In genomic region chr21:33708874-33709273, GRCh38 we compare ENCODE assay signal across 2 cellular contexts.
TF ChIP-seq lines count a peak whose summit lies in the region.

No MANE protein-coding gene starts in this region.

TF ChIP-seq in GM23338, 12 proteins besides CTCF, POLR2A, EP300 and RAD21:
- TF ChIP-seq ZNF462 (CRISPR knock-in tag; IDR thresholded peaks at IDR 0.05): no peak
- no peak for TF ChIP-seq NANOG (IDR thresholded peaks at IDR 0.05; ENCODE audit: borderline replicate concordance)
- no peak for TF ChIP-seq REST (IDR thresholded peaks at IDR 0.05; ENCODE audit: unreplicated experiment)
- TF ChIP-seq ZNF114 (CRISPR knock-in tag; IDR thresholded peaks at IDR 0.05): no peak
- TF ChIP-seq JUNB (IDR thresholded peaks at IDR 0.05; ENCODE audit: unreplicated experiment): no peak
- TF ChIP-seq STAT1 (IDR thresholded peaks at IDR 0.05; ENCODE audit: unreplicated experiment): no peak
- TF ChIP-seq EZH2 (IDR thresholded peaks at IDR 0.05; ENCODE audit: low read depth, unreplicated experiment): no peak
- no peak for TF ChIP-seq CREB1 (CRISPR knock-in tag; IDR thresholded peaks at IDR 0.05; ENCODE audit: low read depth)
- no peak for TF ChIP-seq ZNF331 (CRISPR knock-in tag; IDR thresholded peaks at IDR 0.05; ENCODE audit: low read depth)
- TF ChIP-seq POLR2AphosphoS5 (IDR thresholded peaks at IDR 0.05; ENCODE audit: low read depth): no peak
- no peak for TF ChIP-seq EZH2phosphoT487 (IDR thresholded peaks at IDR 0.05; ENCODE audit: unreplicated experiment)
- no peak for TF ChIP-seq ETS1 (IDR thresholded peaks at IDR 0.05)

TF ChIP-seq in HCT116, 20 proteins besides CTCF, POLR2A, EP300 and RAD21 (continued from another document):
- TF ChIP-seq ZBTB33 (IDR thresholded peaks at IDR 0.05; ENCODE audit: extremely low read depth, insufficient replicate concordance, low read length) (no peak), POLR2AphosphoS5 (IDR thresholded peaks at IDR 0.05; ENCODE audit: low read depth, low read length) (no peak), TCF7L2 (IDR thresholded peaks at IDR 0.05; ENCODE audit: borderline replicate concordance, extremely low read depth, insufficient read depth, insufficient read length) (no peak), REST (IDR thresholded peaks at IDR 0.05; ENCODE audit: low read depth) (no peak), EZH2 (IDR thresholded peaks at IDR 0.05) (no peak), JUND (IDR thresholded peaks at IDR 0.05) (no peak), SIN3A (IDR thresholded peaks at IDR 0.05; ENCODE audit: low read depth) (no peak), ELF1 (IDR thresholded peaks at IDR 0.05; ENCODE audit: borderline replicate concordance, low read depth) (no peak), ATF3 (IDR thresholded peaks at IDR 0.05) (no peak), SRF (IDR thresholded peaks at IDR 0.05; ENCODE audit: low read depth) (no peak)
